8 cellular contexts compared by ENCODE assay signal in genomic region chr5:160119142-160119904, GRCh38. TPM values are rescaled to one million over a fixed set of nuclear protein-coding genes. Genes with fewer than 3 reads are reported as not detected.
DNase-seq lines count a peak whose midpoint lies in the region; ATAC-seq and TF ChIP-seq lines count a peak whose summit lies in the region.

PWWP2A (minus strand) TSS chr5:160119450; CDS start chr5:160119388, 62 bp downstream.

- no peaks in the 10 kb centered on the region for H3K27me3 ChIP-seq in KMS-11 (ENCODE audit: insufficient read depth, low read depth)
- no peaks in the 10 kb centered on the region for H3K27me3 ChIP-seq in Peyer's patch
- no peaks in the 10 kb centered on the region for H3K27me3 ChIP-seq in esophagus (ENCODE audit: control insufficient read depth in 1 of 2, insufficient read depth in 2 of 2, low read length in 2 of 2)
- H3K27me3 ChIP-seq in mucosa of stomach (ENCODE audit: control insufficient read depth, insufficient read depth, low read length), result peaks cover 3% of the 10 kb centered on the region

- H3K36me3 ChIP-seq in KMS-11 (ENCODE audit: insufficient read depth) (no peaks in the 10 kb centered on the region), Peyer's patch (peaks cover 0 to 28% (median 0%) of the 10 kb centered on the region in 3 donors), esophagus (ENCODE audit: control insufficient read depth in 2 of 2, insufficient read depth in 2 of 2, low read length in 1 of 2) (peaks cover 0 to 3% of the 10 kb centered on the region in 2 donors), mucosa of stomach (ENCODE audit: control insufficient read depth, insufficient read depth, low read length) (no peaks in the 10 kb centered on the region)

- H3K9ac ChIP-seq in KMS-11 (peak within 1 kb of the TSS; percentile 81), mucosa of stomach (ENCODE audit: low read length) (peak within 1 kb of the TSS; percentile 91)

- H3K9me3 ChIP-seq in Peyer's patch (no peaks in the 10 kb centered on the region), esophagus (ENCODE audit: control insufficient read depth in 2 of 2, insufficient read depth in 1 of 2, low read depth in 1 of 2, low read length in 1 of 2) (no peaks in the 10 kb centered on the region), mucosa of stomach (ENCODE audit: control insufficient read depth, low read length) (no peaks in the 10 kb centered on the region)

- peak; percentile 93 for ATAC-seq in GM21737 (IDR thresholded peaks at IDR 0.05; ENCODE audit: unreplicated experiment)

- peak within 1 kb of the TSS; percentile 73 for H2AFZ ChIP-seq in KMS-11 (ENCODE audit: low read depth)

- H3K4me3 ChIP-seq in KMS-11 (IDR thresholded peaks at IDR 0.05; ENCODE audit: insufficient read depth, low read depth, low read length), result no peak within 1 kb of the TSS
- H3K4me3 ChIP-seq in Peyer's patch, result peak within 1 kb of the TSS; percentile 82 to 100 (median 98)
- H3K4me3 ChIP-seq in esophagus (ENCODE audit: low read depth in 1 of 2, low read length in 2 of 2), result peak within 1 kb of the TSS; percentile 86 to 98
- peak within 1 kb of the TSS; percentile 60 for H3K4me3 ChIP-seq in mucosa of stomach (ENCODE audit: low read length)

- H3K79me2 ChIP-seq in KMS-11 (ENCODE audit: insufficient read depth, low read depth), result peaks cover 8% of the 10 kb centered on the region; the same call in 1 of the 2 replicates

- 1% methylated on average over 47 to 55 of the region's 55 CpGs for WGBS in esophagus, 2 donors

- DNase-seq in DMS79 treated with DMSO at 0.1 percent for 48 hours (lab: John Stamatoyannopoulos, UW), result peak; percentile 98
- DNase-seq in Peyer's patch, result peak; percentile 98 to 99 (median 98)
- DNase-seq in activated T-cell treated with anti-CD3 and anti-CD28 coated beads, Interleukin-2, amount 50 U/mL, for 48 hours, result peak; percentile 96
- peak; percentile 86 to 93 for DNase-seq in stimulated activated CD8-positive, alpha-beta memory T cell treated with anti-CD3 and anti-CD28 coated beads, Interleukin-7, amount 100 ng/mL, for 1 hour (ENCODE audit: low read depth in 2 of 2)

- H4K20me1 ChIP-seq in KMS-11 (ENCODE audit: insufficient read depth), result no peaks in the 10 kb centered on the region

- H3K4me1 ChIP-seq in KMS-11 (ENCODE audit: low read depth, poor library complexity, severe bottlenecking) (no peaks in the 10 kb centered on the region), Peyer's patch (peaks cover 0 to 11% (median 2%) of the 10 kb centered on the region in 4 donors), esophagus (ENCODE audit: control insufficient read depth in 2 of 2, insufficient read depth in 2 of 2, low read length in 1 of 2) (peaks cover 2 to 3% of the 10 kb centered on the region in 2 donors), mucosa of stomach (ENCODE audit: control insufficient read depth, insufficient read depth, low read length) (peaks cover 3% of the 10 kb centered on the region)

- H3K4me2 ChIP-seq in KMS-11, result peak within 1 kb of the TSS; percentile 60

- TF ChIP-seq POLR2A in Peyer's patch (IDR thresholded peaks at IDR 0.05), result peak; percentile 77 to 83

- peak within 1 kb of the TSS; percentile 70 for H3K27ac ChIP-seq in KMS-11
- peak within 1 kb of the TSS; percentile 95 to 100 (median 98) for H3K27ac ChIP-seq in Peyer's patch
- H3K27ac ChIP-seq in esophagus (ENCODE audit: low read depth in 2 of 2, low read length in 1 of 2), result peak within 1 kb of the TSS; percentile 86 to 93

- TF ChIP-seq CTCF in KMS-11 (conservative IDR thresholded peaks at IDR 0.05; ENCODE audit: low read depth, low read length), result no peak
- peak in 4 of 6 experiments; percentile 7 to 26 (median 14) for TF ChIP-seq CTCF in Peyer's patch (IDR thresholded peaks at IDR 0.05)

RNA-seq across cellular contexts. Expression of gene PWWP2A, which starts in this region (rescaled TPM):
- 10 to 100 TPM; 34.9 to 57.6 (median 54.3) TPM for total RNA-seq in Peyer's patch
- 1 to 10 TPM; 4.8 to 5.4 TPM for polyA plus RNA-seq in esophagus
